ENCODE assay signal across 1 cellular context in genomic region chr15:52636459-52636858, GRCh38.
TF ChIP-seq lines count a peak whose summit lies in the region.

No MANE protein-coding gene starts in this region.

TF ChIP-seq in IMR-90, 13 proteins besides CTCF, POLR2A, EP300 and RAD21:
- TF ChIP-seq RCOR1 (IDR thresholded peaks at IDR 0.05; ENCODE audit: insufficient replicate concordance, low read length), result no peak
- no peak for TF ChIP-seq USF2 (IDR thresholded peaks at IDR 0.05; ENCODE audit: low read depth, low read length)
- no peak for TF ChIP-seq MXI1 (IDR thresholded peaks at IDR 0.05; ENCODE audit: borderline replicate concordance, low read depth, low read length)
- TF ChIP-seq NFE2L2 (IDR thresholded peaks at IDR 0.05; ENCODE audit: low read depth, low read length), result no peak
- no peak for TF ChIP-seq BHLHE40 (IDR thresholded peaks at IDR 0.05; ENCODE audit: low read depth, low read length)
- no peak for TF ChIP-seq MAZ (IDR thresholded peaks at IDR 0.05; ENCODE audit: borderline replicate concordance, low read depth, low read length)
